In genomic region chr2:54549430-54549829, GRCh38 we compare ENCODE assay signal across 1 cellular context.
TF ChIP-seq lines count a peak whose summit lies in the region.

No MANE protein-coding gene starts in this region.

TF ChIP-seq in H1, 55 proteins besides CTCF, POLR2A, EP300 and RAD21:
- TF ChIP-seq CEBPB (IDR thresholded peaks at IDR 0.05; ENCODE audit: low read depth, low read length): no peak
- TF ChIP-seq CTBP2 (IDR thresholded peaks at IDR 0.05; ENCODE audit: borderline replicate concordance, insufficient read depth, insufficient read length, low read length): no peak
- no peak for TF ChIP-seq KDM4A (IDR thresholded peaks at IDR 0.05; ENCODE audit: low read depth, low read length, severe bottlenecking)
- no peak for TF ChIP-seq SRF (IDR thresholded peaks at IDR 0.05; ENCODE audit: low read depth, low read length)
- no peak for TF ChIP-seq RXRA (IDR thresholded peaks at IDR 0.05; ENCODE audit: insufficient read depth, low read depth, low read length)
- no peak for TF ChIP-seq TCF12 (IDR thresholded peaks at IDR 0.05; ENCODE audit: low read depth, low read length)
- TF ChIP-seq BACH1 (IDR thresholded peaks at IDR 0.05; ENCODE audit: low read length): no peak
- TF ChIP-seq CHD1 (IDR thresholded peaks at IDR 0.05; ENCODE audit: low read depth, low read length): no peak
- TF ChIP-seq EZH2 (IDR thresholded peaks at IDR 0.05; ENCODE audit: low read depth, low read length, severe bottlenecking): no peak
- no peak for TF ChIP-seq SP2 (IDR thresholded peaks at IDR 0.05; ENCODE audit: low read length)
- TF ChIP-seq POU5F1 (IDR thresholded peaks at IDR 0.05; ENCODE audit: low read depth, low read length): no peak
- TF ChIP-seq CREB1 (IDR thresholded peaks at IDR 0.05): no peak
- TF ChIP-seq CHD7 (IDR thresholded peaks at IDR 0.05; ENCODE audit: insufficient replicate concordance, low read length): no peak
- no peak for TF ChIP-seq HDAC6 (IDR thresholded peaks at IDR 0.05; ENCODE audit: low read depth, low read length)
- no peak for TF ChIP-seq MAFK (IDR thresholded peaks at IDR 0.05; ENCODE audit: low read depth, low read length)
- no peak for TF ChIP-seq GABPA (IDR thresholded peaks at IDR 0.05; ENCODE audit: borderline replicate concordance, insufficient read depth, low read length)
- TF ChIP-seq TAF1 (IDR thresholded peaks at IDR 0.05; ENCODE audit: low read depth, low read length): no peak
- TF ChIP-seq PHF8 (conservative IDR thresholded peaks at IDR 0.05; ENCODE audit: low read depth, low read length): no peak
- no peak for TF ChIP-seq SP4 (IDR thresholded peaks at IDR 0.05; ENCODE audit: low read length)
- no peak for TF ChIP-seq ATF3 (IDR thresholded peaks at IDR 0.05; ENCODE audit: insufficient read depth, low read depth, low read length)
